In the genomic region with DNA sequence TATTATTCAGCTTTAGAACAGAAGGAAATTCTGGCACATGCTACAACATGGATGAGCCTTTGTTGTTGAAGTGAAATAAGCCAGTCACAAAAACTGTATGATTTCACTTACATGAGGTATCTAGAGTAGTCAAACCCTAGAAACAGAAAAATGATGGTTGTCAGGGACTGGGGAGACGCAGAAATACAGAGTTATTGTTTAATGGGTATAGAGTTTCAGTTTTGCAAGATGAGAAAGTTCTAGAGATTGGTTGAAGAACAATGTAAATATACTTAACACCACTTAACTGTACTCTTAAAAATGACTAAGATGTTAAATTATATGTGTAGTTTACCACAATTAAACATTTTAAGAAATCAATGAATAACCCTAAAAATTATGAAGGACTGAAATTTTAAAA, we compare ENCODE assay signal across 21 cellular contexts. TPM values are rescaled to one million over a fixed set of nuclear protein-coding genes. Genes with fewer than 3 reads are reported as not detected.
"Had no signal": no experiment of that assay in that cellular context is flagged by ENCODE, and none has a peak within 500 bp of the region (broad histone marks: within the 10 kb centered on the region; RNA-seq: fewer than 3 reads in every experiment).

No MANE protein-coding gene starts in this region.

- H3K4me1 ChIP-seq: gastroesophageal sphincter, left ventricle myocardium inferior, lower lobe of right lung, neural progenitor cell had no signal

- H3K27me3 ChIP-seq: gastroesophageal sphincter, neural progenitor cell, ovary had no signal

- H3K4me3 ChIP-seq: gastroesophageal sphincter, left ventricle myocardium inferior, lower lobe of right lung, neural progenitor cell, ovary had no signal

- H3K36me3 ChIP-seq: gastroesophageal sphincter, left ventricle myocardium inferior, lower lobe of right lung, neural progenitor cell, ovary had no signal

- ATAC-seq: esophagus mucosa; gastroesophageal sphincter; natural killer cell treated with Interleukin-12 subunit alpha and Interleukin-12 subunit beta and Interleukin-15 and Interleukin-18, amount 100 ng/mL, for 72 hours; right cardiac atrium had no signal

- H3K27ac ChIP-seq: gastroesophageal sphincter, left ventricle myocardium inferior, lower lobe of right lung, neural progenitor cell, ovary had no signal

- H3K4me2 ChIP-seq: neural progenitor cell had no signal

- FAIRE-seq: endometrium, keratinocyte, small intestine, urothelium cell line had no signal

- H2AFZ ChIP-seq: neural progenitor cell had no signal

- DNase-seq: effector memory CD4-positive, alpha-beta T cell; glutamatergic neuron; immature natural killer cell; left ventricle myocardium inferior; lower lobe of right lung; nucleus accumbens; ovary; right cardiac atrium; small intestine; stimulated activated CD4-positive, alpha-beta T cell treated with anti-CD3 and anti-CD28 coated beads, Interleukin-2, amount 100 ng/mL, for 48 hours; stimulated activated naive CD4-positive, alpha-beta T cell treated with Interleukin-2 at 50 U/mL for 16 hours; trophoblast cell had no signal

- H3K9me3 ChIP-seq: gastroesophageal sphincter, left ventricle myocardium inferior, lower lobe of right lung, ovary had no signal

RNA-seq across cellular contexts. Expression of a gene that starts 15.8 kb away (rescaled TPM):
- total RNA-seq: lower lobe of right lung; myocyte; natural killer cell treated with Interleukin-12 subunit alpha and Interleukin-12 subunit beta and Interleukin-15 and Interleukin-18, amount 100 ng/mL, for 72 hours had no signal
- polyA plus RNA-seq: fibroblast of lung had no signal
